35 cellular contexts compared by ENCODE assay signal in the genomic region with DNA sequence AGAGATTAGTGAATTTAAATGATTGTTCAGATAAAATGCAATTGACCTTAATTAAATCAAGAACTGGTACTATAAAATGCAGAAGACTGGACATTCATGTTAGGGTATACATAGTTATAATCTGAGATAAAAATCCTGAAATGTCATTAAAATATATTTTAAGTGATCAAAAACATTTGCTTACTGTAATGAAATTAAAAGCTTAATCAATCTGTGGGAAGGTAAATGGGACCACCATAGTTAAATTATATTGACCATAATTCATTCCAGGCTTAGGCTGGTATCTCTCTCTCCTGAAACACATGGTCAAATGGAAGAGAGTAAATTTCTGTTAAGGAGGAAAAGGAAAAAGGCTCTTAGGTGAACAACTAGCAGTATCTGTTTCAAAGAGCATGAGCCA.
"Had no signal": no experiment of that assay in that cellular context is flagged by ENCODE, and none has a peak within 500 bp of the region (broad histone marks: within the 10 kb centered on the region; RNA-seq: fewer than 3 reads in every experiment).

No MANE protein-coding gene starts in this region.

- H3K27ac ChIP-seq: ascending aorta, cardiac muscle cell, VCaP had no signal

- H3K36me3 ChIP-seq: ascending aorta, cardiac muscle cell had no signal

- H3K9me3 Mint-ChIP-seq: activated CD4-positive, alpha-beta memory T cell treated with anti-CD3 and anti-CD28 coated beads, Interleukin-2, amount 10 ng/mL, durations not matched to agents 7 days and 5 days; activated naive CD4-positive, alpha-beta T cell treated with anti-CD3 and anti-CD28 coated beads, Interleukin-2, amount 10 ng/mL, durations not matched to agents 7 days and 5 days; activated naive CD4-positive, alpha-beta T cell treated with anti-CD3 and anti-CD28 coated beads, Interleukin-2, amount 50 U/mL, for 24 hours; activated naive CD8-positive, alpha-beta T cell treated with anti-CD3 and anti-CD28 coated beads, Interleukin-2, amount 50 U/mL, for 24 hours; activated T-helper 2 cell treated with anti-CD3 and anti-CD28 coated beads, Interferon-gamma antibody, Interleukin-2, Interleukin-4, amounts not matched to agents 10 μg/mL and 5 μg/mL and 100 μg/mL, durations not matched to agents 14 hours and 24 hours and 36 hours; T-helper 1 cell treated with Interleukin-12 subunit alpha and Interleukin-12 subunit beta and Interleukin-4 antibody, amounts not matched to agents 30 μg/mL and 1 μg/mL, for 36 hours; T-helper 2 cell treated with Interferon-gamma antibody and Interleukin-4, amounts not matched to agents 5 μg/mL and 100 μg/mL, for 36 hours had no signal

- ATAC-seq: activated CD4-positive, alpha-beta T cell treated with anti-CD3 and anti-CD28 coated beads for 36 hours; activated CD4-positive, CD25-positive, alpha-beta regulatory T cell treated with anti-CD3 and anti-CD28 coated beads, Interleukin-2, amount 50 U/mL, for 24 hours; activated CD8-positive, alpha-beta memory T cell treated with anti-CD3 and anti-CD28 coated beads, Interleukin-2, amount 10 ng/mL, durations not matched to agents 7 days and 5 days; activated CD8-positive, alpha-beta T cell treated with anti-CD3 and anti-CD28 coated beads, Interleukin-2, amount 10 ng/mL, durations not matched to agents 7 days and 5 days; activated naive CD8-positive, alpha-beta T cell treated with anti-CD3 and anti-CD28 coated beads, Interleukin-2, amount 50 U/mL, for 24 hours had no signal

- H3K4me1 ChIP-seq: ascending aorta had no signal

- H3K27me3 ChIP-seq: ascending aorta, cardiac muscle cell had no signal

- H3K4me1 Mint-ChIP-seq: activated B cell treated with CpG ODN at 0.5 μM for 24 hours; activated CD4-positive, alpha-beta memory T cell treated with anti-CD3 and anti-CD28 coated beads, Interleukin-2, amount 10 ng/mL, durations not matched to agents 7 days and 5 days; activated CD4-positive, alpha-beta T cell treated with anti-CD3 and anti-CD28 coated beads for 36 hours; activated CD4-positive, alpha-beta T cell treated with anti-CD3 and anti-CD28 coated beads, Interleukin-2, amount 10 ng/mL, durations not matched to agents 7 days and 5 days; activated CD8-positive, alpha-beta memory T cell treated with anti-CD3 and anti-CD28 coated beads, Interleukin-2, amount 10 ng/mL, durations not matched to agents 7 days and 5 days; activated naive CD4-positive, alpha-beta T cell treated with anti-CD3 and anti-CD28 coated beads, Interleukin-2, amount 10 ng/mL, durations not matched to agents 7 days and 5 days; activated naive CD4-positive, alpha-beta T cell treated with anti-CD3 and anti-CD28 coated beads, Interleukin-2, amount 50 U/mL, for 24 hours; activated naive CD8-positive, alpha-beta T cell treated with anti-CD3 and anti-CD28 coated beads, Interleukin-2, amount 10 ng/mL, durations not matched to agents 7 days and 5 days; activated naive CD8-positive, alpha-beta T cell treated with anti-CD3 and anti-CD28 coated beads, Interleukin-2, amount 50 U/mL, for 24 hours; central memory CD8-positive, alpha-beta T cell had no signal

- H3K9me3 ChIP-seq: ascending aorta had no signal

- H3K27me3 Mint-ChIP-seq: activated B cell treated with CpG ODN at 0.5 μM for 24 hours; activated CD4-positive, alpha-beta memory T cell treated with anti-CD3 and anti-CD28 coated beads, Interleukin-2, amount 10 ng/mL, durations not matched to agents 7 days and 5 days; activated CD4-positive, alpha-beta T cell treated with anti-CD3 and anti-CD28 coated beads for 36 hours; activated CD4-positive, alpha-beta T cell treated with anti-CD3 and anti-CD28 coated beads, Interleukin-2, amount 10 ng/mL, durations not matched to agents 7 days and 5 days; activated CD8-positive, alpha-beta memory T cell treated with anti-CD3 and anti-CD28 coated beads, Interleukin-2, amount 10 ng/mL, durations not matched to agents 7 days and 5 days; activated naive CD4-positive, alpha-beta T cell treated with anti-CD3 and anti-CD28 coated beads, Interleukin-2, amount 10 ng/mL, durations not matched to agents 7 days and 5 days; activated naive CD4-positive, alpha-beta T cell treated with anti-CD3 and anti-CD28 coated beads, Interleukin-2, amount 50 U/mL, for 24 hours; activated naive CD8-positive, alpha-beta T cell; activated naive CD8-positive, alpha-beta T cell treated with anti-CD3 and anti-CD28 coated beads, Interleukin-2, amount 10 ng/mL, durations not matched to agents 7 days and 5 days; activated naive CD8-positive, alpha-beta T cell treated with anti-CD3 and anti-CD28 coated beads, Interleukin-2, amount 50 U/mL, for 24 hours; activated T-cell treated with anti-CD3 and anti-CD28 coated beads, Interleukin-2, amount 50 U/mL, for 24 hours; brain; central memory CD8-positive, alpha-beta T cell had no signal

- DNase-seq: activated B cell treated with CpG ODN at 0.5 μM for 24 hours; activated CD4-positive, alpha-beta memory T cell treated with anti-CD3 and anti-CD28 coated beads, Interleukin-2, amount 10 ng/mL, durations not matched to agents 7 days and 5 days; activated CD4-positive, alpha-beta T cell treated with anti-CD3 and anti-CD28 coated beads for 1 hour; activated CD4-positive, alpha-beta T cell treated with anti-CD3 and anti-CD28 coated beads for 36 hours; activated CD4-positive, alpha-beta T cell treated with anti-CD3 and anti-CD28 coated beads for 48 hours; activated CD4-positive, alpha-beta T cell treated with anti-CD3 and anti-CD28 coated beads, Interleukin-2, amount 10 ng/mL, durations not matched to agents 7 days and 5 days; activated CD4-positive, alpha-beta T cell treated with anti-CD3 and anti-CD28 coated beads, Interleukin-2, amount 50 U/mL, for 48 hours; activated CD8-positive, alpha-beta memory T cell treated with anti-CD3 and anti-CD28 coated beads for 24 hours; activated CD8-positive, alpha-beta memory T cell treated with anti-CD3 and anti-CD28 coated beads, Interleukin-2, amount 10 ng/mL, durations not matched to agents 7 days and 5 days; activated CD8-positive, alpha-beta memory T cell treated with anti-CD3 and anti-CD28 coated beads, Interleukin-2, amount 50 U/mL, for 48 hours; activated CD8-positive, alpha-beta T cell treated with anti-CD3 and anti-CD28 coated beads, Interleukin-2, amount 10 ng/mL, durations not matched to agents 7 days and 5 days; activated effector memory CD4-positive, alpha-beta T cell treated with Interleukin-2 at 50 U/mL for 16 hours; activated gamma-delta T cell; activated naive CD4-positive, alpha-beta T cell treated with anti-CD3 and anti-CD28 coated beads, Interleukin-2, amount 10 ng/mL, durations not matched to agents 7 days and 5 days; activated naive CD4-positive, alpha-beta T cell treated with Interleukin-2 at 50 U/mL for 16 hours; activated naive CD8-positive, alpha-beta T cell treated with anti-CD3 and anti-CD28 coated beads, Interleukin-2, amount 10 ng/mL, durations not matched to agents 7 days and 5 days; activated naive CD8-positive, alpha-beta T cell treated with anti-CD3 and anti-CD28 coated beads, Interleukin-2, amount 50 U/mL, for 24 hours; activated T-cell treated with anti-CD3 and anti-CD28 coated beads, Interleukin-2, amount 50 U/mL, for 24 hours; activated T-cell treated with anti-CD3 and anti-CD28 coated beads, Interleukin-2, amount 50 U/mL, for 48 hours; amygdala; anterior cingulate cortex; cerebellar nuclear complex; T-helper 2 cell; T-helper 9 cell had no signal

- H3K4me3 Mint-ChIP-seq: activated B cell treated with CpG ODN at 0.5 μM for 24 hours; activated CD4-positive, alpha-beta memory T cell treated with anti-CD3 and anti-CD28 coated beads, Interleukin-2, amount 10 ng/mL, durations not matched to agents 7 days and 5 days; activated CD4-positive, alpha-beta T cell treated with anti-CD3 and anti-CD28 coated beads for 36 hours; activated CD4-positive, alpha-beta T cell treated with anti-CD3 and anti-CD28 coated beads, Interleukin-2, amount 10 ng/mL, durations not matched to agents 7 days and 5 days; activated CD8-positive, alpha-beta memory T cell treated with anti-CD3 and anti-CD28 coated beads, Interleukin-2, amount 10 ng/mL, durations not matched to agents 7 days and 5 days; activated CD8-positive, alpha-beta T cell treated with anti-CD3 and anti-CD28 coated beads, Interleukin-2, amount 10 ng/mL, durations not matched to agents 7 days and 5 days; activated naive CD4-positive, alpha-beta T cell treated with anti-CD3 and anti-CD28 coated beads, Interleukin-2, amount 10 ng/mL, durations not matched to agents 7 days and 5 days; activated naive CD4-positive, alpha-beta T cell treated with anti-CD3 and anti-CD28 coated beads, Interleukin-2, amount 50 U/mL, for 24 hours; activated naive CD8-positive, alpha-beta T cell; activated naive CD8-positive, alpha-beta T cell treated with anti-CD3 and anti-CD28 coated beads, Interleukin-2, amount 10 ng/mL, durations not matched to agents 7 days and 5 days; activated naive CD8-positive, alpha-beta T cell treated with anti-CD3 and anti-CD28 coated beads, Interleukin-2, amount 50 U/mL, for 24 hours; activated T-cell treated with anti-CD3 and anti-CD28 coated beads, Interleukin-2, amount 50 U/mL, for 24 hours; brain; central memory CD8-positive, alpha-beta T cell; T-helper 1 cell treated with Interleukin-12 subunit alpha and Interleukin-12 subunit beta and Interleukin-4 antibody, amounts not matched to agents 30 μg/mL and 1 μg/mL, for 36 hours; T-helper 2 cell treated with Interferon-gamma antibody and Interleukin-4, amounts not matched to agents 5 μg/mL and 100 μg/mL, for 36 hours had no signal

- H3K4me3 ChIP-seq: ascending aorta, cardiac muscle cell had no signal

- H3K36me3 Mint-ChIP-seq: activated CD8-positive, alpha-beta memory T cell treated with anti-CD3 and anti-CD28 coated beads, Interleukin-2, amount 10 ng/mL, durations not matched to agents 7 days and 5 days; activated naive CD4-positive, alpha-beta T cell treated with anti-CD3 and anti-CD28 coated beads, Interleukin-2, amount 10 ng/mL, durations not matched to agents 7 days and 5 days; activated naive CD4-positive, alpha-beta T cell treated with anti-CD3 and anti-CD28 coated beads, Interleukin-2, amount 50 U/mL, for 24 hours; activated naive CD8-positive, alpha-beta T cell; activated naive CD8-positive, alpha-beta T cell treated with anti-CD3 and anti-CD28 coated beads, Interleukin-2, amount 10 ng/mL, durations not matched to agents 7 days and 5 days; brain had no signal

- H3K27ac Mint-ChIP-seq: activated B cell treated with CpG ODN at 0.5 μM for 24 hours; activated CD4-positive, alpha-beta memory T cell treated with anti-CD3 and anti-CD28 coated beads, Interleukin-2, amount 10 ng/mL, durations not matched to agents 7 days and 5 days; activated CD4-positive, alpha-beta T cell treated with anti-CD3 and anti-CD28 coated beads for 36 hours; activated CD4-positive, alpha-beta T cell treated with anti-CD3 and anti-CD28 coated beads, Interleukin-2, amount 10 ng/mL, durations not matched to agents 7 days and 5 days; activated CD8-positive, alpha-beta memory T cell treated with anti-CD3 and anti-CD28 coated beads, Interleukin-2, amount 10 ng/mL, durations not matched to agents 7 days and 5 days; activated CD8-positive, alpha-beta T cell treated with anti-CD3 and anti-CD28 coated beads, Interleukin-2, amount 10 ng/mL, durations not matched to agents 7 days and 5 days; activated naive CD4-positive, alpha-beta T cell treated with anti-CD3 and anti-CD28 coated beads, Interleukin-2, amount 10 ng/mL, durations not matched to agents 7 days and 5 days; activated naive CD4-positive, alpha-beta T cell treated with anti-CD3 and anti-CD28 coated beads, Interleukin-2, amount 50 U/mL, for 24 hours; activated naive CD8-positive, alpha-beta T cell; activated naive CD8-positive, alpha-beta T cell treated with anti-CD3 and anti-CD28 coated beads, Interleukin-2, amount 10 ng/mL, durations not matched to agents 7 days and 5 days; activated naive CD8-positive, alpha-beta T cell treated with anti-CD3 and anti-CD28 coated beads, Interleukin-2, amount 50 U/mL, for 24 hours; activated T-cell treated with anti-CD3 and anti-CD28 coated beads, Interleukin-2, amount 50 U/mL, for 24 hours; activated T-helper 2 cell treated with anti-CD3 and anti-CD28 coated beads, Interferon-gamma antibody, Interleukin-2, Interleukin-4, amounts not matched to agents 10 μg/mL and 5 μg/mL and 100 μg/mL, durations not matched to agents 14 hours and 24 hours and 36 hours; brain; T-helper 1 cell treated with Interleukin-12 subunit alpha and Interleukin-12 subunit beta and Interleukin-4 antibody, amounts not matched to agents 30 μg/mL and 1 μg/mL, for 36 hours; T-helper 2 cell treated with Interferon-gamma antibody and Interleukin-4, amounts not matched to agents 5 μg/mL and 100 μg/mL, for 36 hours had no signal
